In the genomic region with DNA sequence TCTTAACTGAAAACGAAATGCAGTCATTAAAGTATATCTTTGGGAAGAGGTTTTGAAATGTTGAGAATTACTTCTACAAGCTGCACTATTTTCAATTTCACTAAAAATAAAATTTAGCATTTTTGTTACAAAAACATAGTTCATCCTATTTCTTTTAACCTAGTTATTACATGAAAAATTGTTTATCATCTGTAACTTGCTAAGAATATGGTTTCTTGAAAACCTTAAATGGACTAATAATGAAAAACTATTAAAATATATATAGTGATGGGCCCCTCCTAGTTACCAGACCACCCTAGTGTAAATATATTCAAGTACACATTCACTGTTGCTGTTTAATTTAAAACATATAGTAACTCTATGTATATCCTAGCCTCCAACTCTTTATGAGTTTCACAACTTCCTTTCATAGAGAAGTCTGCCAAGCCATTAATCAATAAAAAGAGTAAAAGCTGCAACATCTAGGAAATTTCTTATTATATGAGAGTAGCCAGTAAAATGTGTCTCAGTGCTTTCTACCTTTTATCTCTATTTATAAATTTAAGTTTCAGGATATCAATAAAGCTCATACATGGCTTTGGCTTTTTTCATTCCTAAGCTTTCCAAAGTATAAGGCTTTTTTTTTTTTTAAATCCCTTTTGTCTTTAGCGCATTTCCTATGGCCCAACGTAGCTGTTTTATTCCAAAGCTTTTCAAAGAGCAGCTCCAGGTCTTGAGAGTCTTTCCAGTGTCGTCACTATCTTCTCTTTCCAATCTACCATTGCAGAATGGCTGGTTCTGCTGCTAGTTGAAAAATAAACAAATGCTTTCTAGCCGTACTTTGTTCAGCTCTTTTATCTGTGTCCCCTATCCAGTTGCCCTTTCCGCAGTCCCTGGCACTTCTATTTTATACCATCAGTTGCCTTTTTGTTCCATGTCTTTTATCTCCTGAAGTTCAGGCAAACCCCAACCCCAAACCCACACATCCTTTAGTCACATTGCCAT, we compare ENCODE assay signal across 1 cellular context.
TF ChIP-seq lines count a peak whose summit lies in the region.

No MANE protein-coding gene starts in this region.

TF ChIP-seq in HepG2, 621 proteins besides CTCF, POLR2A, EP300 and RAD21 (continued from another document and continues in another):
- TF ChIP-seq, protein P1, sequence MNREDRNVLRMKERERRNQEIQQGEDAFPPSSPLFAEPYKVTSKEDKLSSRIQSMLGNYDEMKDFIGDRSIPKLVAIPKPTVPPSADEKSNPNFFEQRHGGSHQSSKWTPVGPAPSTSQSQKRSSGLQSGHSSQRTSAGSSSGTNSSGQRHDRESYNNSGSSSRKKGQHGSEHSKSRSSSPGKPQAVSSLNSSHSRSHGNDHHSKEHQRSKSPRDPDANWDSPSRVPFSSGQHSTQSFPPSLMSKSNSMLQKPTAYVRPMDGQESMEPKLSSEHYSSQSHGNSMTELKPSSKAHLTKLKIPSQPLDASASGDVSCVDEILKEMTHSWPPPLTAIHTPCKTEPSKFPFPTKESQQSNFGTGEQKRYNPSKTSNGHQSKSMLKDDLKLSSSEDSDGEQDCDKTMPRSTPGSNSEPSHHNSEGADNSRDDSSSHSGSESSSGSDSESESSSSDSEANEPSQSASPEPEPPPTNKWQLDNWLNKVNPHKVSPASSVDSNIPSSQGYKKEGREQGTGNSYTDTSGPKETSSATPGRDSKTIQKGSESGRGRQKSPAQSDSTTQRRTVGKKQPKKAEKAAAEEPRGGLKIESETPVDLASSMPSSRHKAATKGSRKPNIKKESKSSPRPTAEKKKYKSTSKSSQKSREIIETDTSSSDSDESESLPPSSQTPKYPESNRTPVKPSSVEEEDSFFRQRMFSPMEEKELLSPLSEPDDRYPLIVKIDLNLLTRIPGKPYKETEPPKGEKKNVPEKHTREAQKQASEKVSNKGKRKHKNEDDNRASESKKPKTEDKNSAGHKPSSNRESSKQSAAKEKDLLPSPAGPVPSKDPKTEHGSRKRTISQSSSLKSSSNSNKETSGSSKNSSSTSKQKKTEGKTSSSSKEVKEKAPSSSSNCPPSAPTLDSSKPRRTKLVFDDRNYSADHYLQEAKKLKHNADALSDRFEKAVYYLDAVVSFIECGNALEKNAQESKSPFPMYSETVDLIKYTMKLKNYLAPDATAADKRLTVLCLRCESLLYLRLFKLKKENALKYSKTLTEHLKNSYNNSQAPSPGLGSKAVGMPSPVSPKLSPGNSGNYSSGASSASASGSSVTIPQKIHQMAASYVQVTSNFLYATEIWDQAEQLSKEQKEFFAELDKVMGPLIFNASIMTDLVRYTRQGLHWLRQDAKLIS (CRISPR knock-in tag; IDR thresholded peaks at IDR 0.05): peak; percentile 78
- TF ChIP-seq ZNF549 (CRISPR knock-in tag; IDR thresholded peaks at IDR 0.05) (no peak), NR2C2 (CRISPR knock-in tag; IDR thresholded peaks at IDR 0.05; ENCODE audit: borderline replicate concordance) (0 out of 2 replicates have a peak, but pooled peaks have one; percentile 18), CREB1 (IDR thresholded peaks at IDR 0.05) (peak; percentile 29; the same call in 1 of the 2 replicates), CREB1 (CRISPR knock-in tag; IDR thresholded peaks at IDR 0.05) (no peak), DNMT3B (CRISPR knock-in tag; conservative IDR thresholded peaks at IDR 0.05) (no peak), ETV6 (CRISPR knock-in tag; conservative IDR thresholded peaks at IDR 0.05) (no peak), ZNF790 (CRISPR knock-in tag; IDR thresholded peaks at IDR 0.05; ENCODE audit: borderline replicate concordance) (no peak), CCDC6 (CRISPR knock-in tag; IDR thresholded peaks at IDR 0.05) (no peak), KLF13 (CRISPR knock-in tag; IDR thresholded peaks at IDR 0.05) (no peak), CENPT (CRISPR knock-in tag; IDR thresholded peaks at IDR 0.05; ENCODE audit: low read depth) (no peak), ZNF816 (CRISPR knock-in tag; IDR thresholded peaks at IDR 0.05; ENCODE audit: borderline replicate concordance) (no peak), FOSL2 (CRISPR knock-in tag; IDR thresholded peaks at IDR 0.05) (no peak), TAF1 (CRISPR knock-in tag; IDR thresholded peaks at IDR 0.05) (peak; percentile 36; the same call in 1 of the 2 replicates), ZNF761 (CRISPR knock-in tag; conservative IDR thresholded peaks at IDR 0.05) (0 out of 2 replicates have a peak, but pooled peaks have one; percentile 40), SMAD9 (CRISPR knock-in tag; IDR thresholded peaks at IDR 0.05) (no peak), POLR2G (IDR thresholded peaks at IDR 0.05; ENCODE audit: low read depth, low read length) (peak; percentile 82), ELF3 (CRISPR knock-in tag; IDR thresholded peaks at IDR 0.05) (no peak), AGO2 (optimal IDR thresholded peaks at IDR 0.05; ENCODE audit: low read depth, low read length) (peak; percentile 87), ZNF446 (CRISPR knock-in tag; IDR thresholded peaks at IDR 0.05) (no peak), FOSL1 (CRISPR knock-in tag; IDR thresholded peaks at IDR 0.05; ENCODE audit: borderline replicate concordance) (no peak), SIN3A (IDR thresholded peaks at IDR 0.05; ENCODE audit: borderline replicate concordance, low read depth, low read length) (0 out of 2 replicates have a peak, but pooled peaks have one; percentile 24), KLF6 (CRISPR knock-in tag; IDR thresholded peaks at IDR 0.05) (0 out of 2 replicates have a peak, but pooled peaks have one; percentile 49), ZNF550 (CRISPR knock-in tag; IDR thresholded peaks at IDR 0.05; ENCODE audit: borderline replicate concordance) (no peak), MED1 (CRISPR knock-in tag; IDR thresholded peaks at IDR 0.05) (peak; percentile 76), ZNF615 (CRISPR knock-in tag; IDR thresholded peaks at IDR 0.05; ENCODE audit: borderline replicate concordance) (no peak)
- TF ChIP-seq, protein P2, sequence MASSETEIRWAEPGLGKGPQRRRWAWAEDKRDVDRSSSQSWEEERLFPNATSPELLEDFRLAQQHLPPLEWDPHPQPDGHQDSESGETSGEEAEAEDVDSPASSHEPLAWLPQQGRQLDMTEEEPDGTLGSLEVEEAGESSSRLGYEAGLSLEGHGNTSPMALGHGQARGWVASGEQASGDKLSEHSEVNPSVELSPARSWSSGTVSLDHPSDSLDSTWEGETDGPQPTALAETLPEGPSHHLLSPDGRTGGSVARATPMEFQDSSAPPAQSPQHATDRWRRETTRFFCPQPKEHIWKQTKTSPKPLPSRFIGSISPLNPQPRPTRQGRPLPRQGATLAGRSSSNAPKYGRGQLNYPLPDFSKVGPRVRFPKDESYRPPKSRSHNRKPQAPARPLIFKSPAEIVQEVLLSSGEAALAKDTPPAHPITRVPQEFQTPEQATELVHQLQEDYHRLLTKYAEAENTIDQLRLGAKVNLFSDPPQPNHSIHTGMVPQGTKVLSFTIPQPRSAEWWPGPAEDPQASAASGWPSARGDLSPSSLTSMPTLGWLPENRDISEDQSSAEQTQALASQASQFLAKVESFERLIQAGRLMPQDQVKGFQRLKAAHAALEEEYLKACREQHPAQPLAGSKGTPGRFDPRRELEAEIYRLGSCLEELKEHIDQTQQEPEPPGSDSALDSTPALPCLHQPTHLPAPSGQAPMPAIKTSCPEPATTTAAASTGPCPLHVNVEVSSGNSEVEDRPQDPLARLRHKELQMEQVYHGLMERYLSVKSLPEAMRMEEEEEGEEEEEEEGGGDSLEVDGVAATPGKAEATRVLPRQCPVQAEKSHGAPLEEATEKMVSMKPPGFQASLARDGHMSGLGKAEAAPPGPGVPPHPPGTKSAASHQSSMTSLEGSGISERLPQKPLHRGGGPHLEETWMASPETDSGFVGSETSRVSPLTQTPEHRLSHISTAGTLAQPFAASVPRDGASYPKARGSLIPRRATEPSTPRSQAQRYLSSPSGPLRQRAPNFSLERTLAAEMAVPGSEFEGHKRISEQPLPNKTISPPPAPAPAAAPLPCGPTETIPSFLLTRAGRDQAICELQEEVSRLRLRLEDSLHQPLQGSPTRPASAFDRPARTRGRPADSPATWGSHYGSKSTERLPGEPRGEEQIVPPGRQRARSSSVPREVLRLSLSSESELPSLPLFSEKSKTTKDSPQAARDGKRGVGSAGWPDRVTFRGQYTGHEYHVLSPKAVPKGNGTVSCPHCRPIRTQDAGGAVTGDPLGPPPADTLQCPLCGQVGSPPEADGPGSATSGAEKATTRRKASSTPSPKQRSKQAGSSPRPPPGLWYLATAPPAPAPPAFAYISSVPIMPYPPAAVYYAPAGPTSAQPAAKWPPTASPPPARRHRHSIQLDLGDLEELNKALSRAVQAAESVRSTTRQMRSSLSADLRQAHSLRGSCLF (CRISPR knock-in tag; IDR thresholded peaks at IDR 0.05; ENCODE audit: borderline replicate concordance): no peak
- TF ChIP-seq, protein P3, sequence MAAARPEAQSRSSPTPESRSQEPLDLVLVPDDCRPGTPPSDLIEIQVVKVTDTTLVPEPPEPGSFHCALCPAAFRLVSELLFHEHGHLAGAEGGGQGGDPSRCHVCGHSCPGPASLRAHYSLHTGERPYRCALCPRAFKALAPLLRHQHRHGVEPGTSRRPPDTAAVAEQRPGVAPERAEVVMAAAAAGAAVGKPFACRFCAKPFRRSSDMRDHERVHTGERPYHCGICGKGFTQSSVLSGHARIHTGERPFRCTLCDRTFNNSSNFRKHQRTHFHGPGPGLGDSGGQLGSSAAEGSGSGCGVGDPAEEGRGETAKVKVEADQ (CRISPR knock-in tag; IDR thresholded peaks at IDR 0.05; ENCODE audit: borderline replicate concordance): no peak
- TF ChIP-seq, protein P4, sequence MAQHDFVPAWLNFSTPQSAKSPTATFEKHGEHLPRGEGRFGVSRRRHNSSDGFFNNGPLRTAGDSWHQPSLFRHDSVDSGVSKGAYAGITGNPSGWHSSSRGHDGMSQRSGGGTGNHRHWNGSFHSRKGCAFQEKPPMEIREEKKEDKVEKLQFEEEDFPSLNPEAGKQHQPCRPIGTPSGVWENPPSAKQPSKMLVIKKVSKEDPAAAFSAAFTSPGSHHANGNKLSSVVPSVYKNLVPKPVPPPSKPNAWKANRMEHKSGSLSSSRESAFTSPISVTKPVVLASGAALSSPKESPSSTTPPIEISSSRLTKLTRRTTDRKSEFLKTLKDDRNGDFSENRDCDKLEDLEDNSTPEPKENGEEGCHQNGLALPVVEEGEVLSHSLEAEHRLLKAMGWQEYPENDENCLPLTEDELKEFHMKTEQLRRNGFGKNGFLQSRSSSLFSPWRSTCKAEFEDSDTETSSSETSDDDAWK (CRISPR knock-in tag; IDR thresholded peaks at IDR 0.05): no peak
- TF ChIP-seq, protein P5, sequence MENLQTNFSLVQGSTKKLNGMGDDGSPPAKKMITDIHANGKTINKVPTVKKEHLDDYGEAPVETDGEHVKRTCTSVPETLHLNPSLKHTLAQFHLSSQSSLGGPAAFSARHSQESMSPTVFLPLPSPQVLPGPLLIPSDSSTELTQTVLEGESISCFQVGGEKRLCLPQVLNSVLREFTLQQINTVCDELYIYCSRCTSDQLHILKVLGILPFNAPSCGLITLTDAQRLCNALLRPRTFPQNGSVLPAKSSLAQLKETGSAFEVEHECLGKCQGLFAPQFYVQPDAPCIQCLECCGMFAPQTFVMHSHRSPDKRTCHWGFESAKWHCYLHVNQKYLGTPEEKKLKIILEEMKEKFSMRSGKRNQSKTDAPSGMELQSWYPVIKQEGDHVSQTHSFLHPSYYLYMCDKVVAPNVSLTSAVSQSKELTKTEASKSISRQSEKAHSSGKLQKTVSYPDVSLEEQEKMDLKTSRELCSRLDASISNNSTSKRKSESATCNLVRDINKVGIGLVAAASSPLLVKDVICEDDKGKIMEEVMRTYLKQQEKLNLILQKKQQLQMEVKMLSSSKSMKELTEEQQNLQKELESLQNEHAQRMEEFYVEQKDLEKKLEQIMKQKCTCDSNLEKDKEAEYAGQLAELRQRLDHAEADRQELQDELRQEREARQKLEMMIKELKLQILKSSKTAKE (CRISPR knock-in tag; IDR thresholded peaks at IDR 0.05; ENCODE audit: borderline replicate concordance): no peak
- TF ChIP-seq, protein P6, sequence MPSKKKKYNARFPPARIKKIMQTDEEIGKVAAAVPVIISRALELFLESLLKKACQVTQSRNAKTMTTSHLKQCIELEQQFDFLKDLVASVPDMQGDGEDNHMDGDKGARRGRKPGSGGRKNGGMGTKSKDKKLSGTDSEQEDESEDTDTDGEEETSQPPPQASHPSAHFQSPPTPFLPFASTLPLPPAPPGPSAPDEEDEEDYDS (CRISPR knock-in tag; IDR thresholded peaks at IDR 0.05): peak; percentile 18; the same call in 1 of the 2 replicates
- TF ChIP-seq, protein P7, sequence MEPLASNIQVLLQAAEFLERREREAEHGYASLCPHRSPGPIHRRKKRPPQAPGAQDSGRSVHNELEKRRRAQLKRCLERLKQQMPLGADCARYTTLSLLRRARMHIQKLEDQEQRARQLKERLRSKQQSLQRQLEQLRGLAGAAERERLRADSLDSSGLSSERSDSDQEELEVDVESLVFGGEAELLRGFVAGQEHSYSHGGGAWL (CRISPR knock-in tag; IDR thresholded peaks at IDR 0.05): no peak
- TF ChIP-seq, protein P8, sequence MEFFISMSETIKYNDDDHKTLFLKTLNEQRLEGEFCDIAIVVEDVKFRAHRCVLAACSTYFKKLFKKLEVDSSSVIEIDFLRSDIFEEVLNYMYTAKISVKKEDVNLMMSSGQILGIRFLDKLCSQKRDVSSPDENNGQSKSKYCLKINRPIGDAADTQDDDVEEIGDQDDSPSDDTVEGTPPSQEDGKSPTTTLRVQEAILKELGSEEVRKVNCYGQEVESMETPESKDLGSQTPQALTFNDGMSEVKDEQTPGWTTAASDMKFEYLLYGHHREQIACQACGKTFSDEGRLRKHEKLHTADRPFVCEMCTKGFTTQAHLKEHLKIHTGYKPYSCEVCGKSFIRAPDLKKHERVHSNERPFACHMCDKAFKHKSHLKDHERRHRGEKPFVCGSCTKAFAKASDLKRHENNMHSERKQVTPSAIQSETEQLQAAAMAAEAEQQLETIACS (CRISPR knock-in tag; IDR thresholded peaks at IDR 0.05): no peak
- TF ChIP-seq, protein P9, sequence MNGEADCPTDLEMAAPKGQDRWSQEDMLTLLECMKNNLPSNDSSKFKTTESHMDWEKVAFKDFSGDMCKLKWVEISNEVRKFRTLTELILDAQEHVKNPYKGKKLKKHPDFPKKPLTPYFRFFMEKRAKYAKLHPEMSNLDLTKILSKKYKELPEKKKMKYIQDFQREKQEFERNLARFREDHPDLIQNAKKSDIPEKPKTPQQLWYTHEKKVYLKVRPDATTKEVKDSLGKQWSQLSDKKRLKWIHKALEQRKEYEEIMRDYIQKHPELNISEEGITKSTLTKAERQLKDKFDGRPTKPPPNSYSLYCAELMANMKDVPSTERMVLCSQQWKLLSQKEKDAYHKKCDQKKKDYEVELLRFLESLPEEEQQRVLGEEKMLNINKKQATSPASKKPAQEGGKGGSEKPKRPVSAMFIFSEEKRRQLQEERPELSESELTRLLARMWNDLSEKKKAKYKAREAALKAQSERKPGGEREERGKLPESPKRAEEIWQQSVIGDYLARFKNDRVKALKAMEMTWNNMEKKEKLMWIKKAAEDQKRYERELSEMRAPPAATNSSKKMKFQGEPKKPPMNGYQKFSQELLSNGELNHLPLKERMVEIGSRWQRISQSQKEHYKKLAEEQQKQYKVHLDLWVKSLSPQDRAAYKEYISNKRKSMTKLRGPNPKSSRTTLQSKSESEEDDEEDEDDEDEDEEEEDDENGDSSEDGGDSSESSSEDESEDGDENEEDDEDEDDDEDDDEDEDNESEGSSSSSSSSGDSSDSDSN (CRISPR knock-in tag; IDR thresholded peaks at IDR 0.05): no peak
- TF ChIP-seq, protein P10, sequence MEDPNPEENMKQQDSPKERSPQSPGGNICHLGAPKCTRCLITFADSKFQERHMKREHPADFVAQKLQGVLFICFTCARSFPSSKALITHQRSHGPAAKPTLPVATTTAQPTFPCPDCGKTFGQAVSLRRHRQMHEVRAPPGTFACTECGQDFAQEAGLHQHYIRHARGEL (CRISPR knock-in tag; IDR thresholded peaks at IDR 0.05): no peak
